14 cellular contexts compared by ENCODE assay signal in the genomic region with DNA sequence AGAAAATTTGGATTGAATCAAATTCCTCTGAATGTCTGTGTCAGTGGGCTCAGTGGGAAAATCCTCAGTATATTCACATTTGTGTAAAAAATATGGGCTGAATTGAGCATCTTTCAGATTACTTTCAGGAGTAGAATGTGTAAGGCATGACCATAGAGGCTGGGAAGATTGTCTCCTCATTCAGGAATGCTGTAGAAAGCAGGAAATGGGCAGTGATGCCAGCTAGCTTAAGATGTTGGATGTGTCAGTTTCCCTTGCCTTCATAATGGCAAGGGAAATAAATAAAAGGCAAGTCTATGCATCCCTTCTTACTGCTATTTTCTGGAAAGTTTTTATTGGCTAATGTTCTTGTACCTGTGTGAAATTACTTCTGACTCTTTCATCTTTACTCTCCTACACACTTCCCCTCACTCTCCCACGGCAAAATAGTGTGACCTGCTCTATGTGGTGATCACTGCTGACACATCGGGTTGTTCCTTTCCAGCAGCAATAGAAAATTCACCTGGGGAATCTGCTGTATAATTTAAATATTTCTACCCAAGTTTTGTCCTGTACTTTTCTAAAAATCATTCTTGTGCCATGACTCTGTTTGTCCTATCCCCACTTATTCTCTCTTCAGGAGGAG.
DNase-seq lines count a peak whose midpoint lies in the region; ATAC-seq lines count a peak whose summit lies in the region.
"Had no signal": no experiment of that assay in that cellular context is flagged by ENCODE, and none has a peak within 500 bp of the region (broad histone marks: within the 10 kb centered on the region; RNA-seq: fewer than 3 reads in every experiment).

No MANE protein-coding gene starts in this region.

- H3K4me2 ChIP-seq in GM23248 (ENCODE audit: unreplicated experiment): no peak overlapping the region

- 0 out of 2 replicates have a peak, but pooled peaks cover 4% of the 10 kb centered on the region for H3K9me2 ChIP-seq in GM23248 (ENCODE audit: insufficient read depth)

- 89 to 98% methylated on average over 2 of the region's 2 CpGs for WGBS in GM23248 (ENCODE audit: low coverage in 1 of 2, low lambda C conversion rate in 2 of 2, missing lambda C conversion rate in 2 of 2), 2 experiments

- peaks cover 52% of the 10 kb centered on the region for H3K4me1 ChIP-seq in GM23248 (ENCODE audit: insufficient read depth)

- peaks cover 15% of the 10 kb centered on the region for H3K36me3 ChIP-seq in GM23248 (ENCODE audit: low read depth)
- H3K36me3 ChIP-seq in H7 (replicated peaks; ENCODE audit: control insufficient read depth, insufficient read depth, low read length): no peaks in the 10 kb centered on the region
- H3K36me3 ChIP-seq: heart left ventricle, left ventricle myocardium inferior had no signal

- peaks cover 97% of the 10 kb centered on the region for H3K79me2 ChIP-seq in GM23248 (ENCODE audit: insufficient read depth)

- H3K9me3 ChIP-seq in GM23248 (ENCODE audit: low read depth): no peaks in the 10 kb centered on the region
- H3K9me3 ChIP-seq: heart left ventricle, left ventricle myocardium inferior had no signal

- no peak overlapping the region for H3K9ac ChIP-seq in GM23248

- no peak overlapping the region for H2AFZ ChIP-seq in GM23248

- 0 out of 2 replicates have a peak overlapping the region, but pooled peaks have one; percentile 4 for H3K27ac ChIP-seq in GM23248
- H3K27ac ChIP-seq: heart left ventricle, left ventricle myocardium inferior had no signal

- H3K27me3 ChIP-seq in GM23248 (replicated peaks; ENCODE audit: insufficient read depth): no peaks in the 10 kb centered on the region
- H3K27me3 ChIP-seq in H7 (ENCODE audit: control insufficient read depth, insufficient read depth, low read length): no peaks in the 10 kb centered on the region
- H3K27me3 ChIP-seq: heart left ventricle had no signal

- in situ Hi-C loops in GM23248 (cut with MboI): no loop called here

- H3K4me3 ChIP-seq in GM23248 (no peak overlapping the region), H7 (ENCODE audit: insufficient read depth, low read depth, low read length) (no peak overlapping the region)
- H3K4me3 ChIP-seq: heart left ventricle, left ventricle myocardium inferior had no signal

- intact Hi-C loops in left cardiac atrium (cut with DNase I): no loop called here

- H4K20me1 ChIP-seq in GM23248 (ENCODE audit: insufficient read depth): peaks cover 20% of the 10 kb centered on the region; the same call in 1 of the 2 replicates

- H3F3A ChIP-seq in GM23248 (ENCODE audit: insufficient read depth): peaks cover 58% of the 10 kb centered on the region

- ATAC-seq in GM18511 (IDR thresholded peaks at IDR 0.05; ENCODE audit: unreplicated experiment) (peak; percentile 64), HG03565 (IDR thresholded peaks at IDR 0.05; ENCODE audit: unreplicated experiment) (peak; percentile 61), left cardiac atrium (no peak), HG03342 (IDR thresholded peaks at IDR 0.05; ENCODE audit: unreplicated experiment) (no peak)
- ATAC-seq: HepG2 had no signal

- peak; percentile 57 for DNase-seq in GM23248
- DNase-seq in glomerular visceral epithelial cell (ENCODE audit: extremely low spot score): peak; percentile 39
- no peak for DNase-seq in DMS53 (lab: John Stamatoyannopoulos, UW)
- DNase-seq in left cardiac atrium: no peak
- no peak for DNase-seq in H7
- DNase-seq: effector memory CD4-positive, alpha-beta T cell; heart left ventricle; left ventricle myocardium inferior; NCI-H1436; NCI-H748 treated with DMSO at 0.1 percent for 48 hours had no signal

Comparison
In these comparisons a context has a peak if more than half of its experiments do, and no peak if none do; other contexts are left out.
1. ATAC-seq: peak in GM18511 (single experiment) and HG03565 (single experiment); none in left cardiac atrium (0 of 2) and HG03342 (single experiment).
2. DNase-seq: peak in GM23248 (single experiment) and glomerular visceral epithelial cell (single experiment); none in DMS53 (single experiment), left cardiac atrium (single experiment) and H7 (single experiment).